8 cellular contexts compared by ENCODE assay signal in the genomic region with DNA sequence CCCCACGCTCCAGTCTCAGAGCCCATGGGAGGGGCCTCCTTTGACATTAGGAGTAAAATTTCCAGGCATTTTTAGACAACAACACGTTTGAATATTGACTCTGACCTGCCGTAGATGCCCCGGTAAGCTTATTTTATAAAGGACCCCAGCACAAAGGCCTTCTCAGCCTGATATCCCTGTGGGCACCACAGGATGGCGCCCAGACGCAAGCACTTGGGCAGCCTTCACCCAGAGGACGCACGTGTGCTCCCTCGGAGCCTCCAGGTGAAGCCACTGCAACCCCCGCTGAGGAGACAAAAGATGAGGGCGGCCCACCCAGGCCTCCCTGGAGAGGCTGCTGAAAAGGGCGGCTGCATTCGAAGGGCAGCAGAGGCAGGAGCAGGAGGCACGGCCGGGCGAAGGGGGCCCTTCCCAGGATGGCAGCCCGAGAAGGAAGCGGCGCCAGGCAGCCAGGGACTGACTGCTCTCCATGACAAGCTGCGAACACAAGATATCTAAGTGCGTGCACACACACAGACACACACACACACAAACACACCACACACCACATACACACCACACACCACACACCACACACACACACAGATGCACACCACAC. TPM values are rescaled to one million over a fixed set of nuclear protein-coding genes. Genes with fewer than 3 reads are reported as not detected.
DNase-seq lines count a peak whose midpoint lies in the region; ATAC-seq and TF ChIP-seq lines count a peak whose summit lies in the region.

No MANE protein-coding gene starts in this region.

- H3K27me3 ChIP-seq in heart right ventricle (peaks cover 0 to 49% (median 30%) of the 10 kb centered on the region in 7 donors), vagina (no peaks in the 10 kb centered on the region)

- H3K9me3 ChIP-seq in heart right ventricle (no peaks in the 10 kb centered on the region), vagina (no peaks in the 10 kb centered on the region)

- DNase-seq in activated T-helper 1 cell treated with Interleukin-2 at 50 U/mL for 16 hours (ENCODE audit: low read depth) (peak; percentile 14), NCI-H526 treated with DMSO at 0.1 percent for 48 hours (lab: John Stamatoyannopoulos, UW) (peak; percentile 79), activated T-cell treated with anti-CD3 and anti-CD28 coated beads for 48 hours (ENCODE audit: low read depth) (peak; percentile 31), heart right ventricle (no peak), SW480 (ENCODE audit: low spot score) (no peak), vagina (ENCODE audit: extremely low spot score in 2 of 2) (no peak)
- DNase-seq in activated T-helper 1 cell treated with anti-CD3 and anti-CD28 coated beads, Interleukin-12 subunit alpha, Interleukin-12 subunit beta, Interleukin-2, Interleukin-4 antibody, amounts not matched to agents 30 ng/mL and 10 ng/mL and 1 ng/mL, durations not matched to agents 14 hours and 24 hours and 36 hours (ENCODE audit: low spot score): no peak
- peak; percentile 27 to 40 for DNase-seq in stimulated activated CD4-positive, alpha-beta T cell treated with anti-CD3 and anti-CD28 coated beads, Interleukin-2, amount 100 ng/mL, for 48 hours

- intact Hi-C loops in activated T-helper 1 cell treated with anti-CD3 and anti-CD28 coated beads, Interleukin-12 subunit alpha, Interleukin-12 subunit beta, Interleukin-2, Interleukin-4 antibody, amounts not matched to agents 30 ng/mL and 10 ng/mL and 1 ng/mL, durations not matched to agents 14 hours and 24 hours and 36 hours (cut with micrococcal nuclease): loop anchor here (1.0 kb wide), 1 partner anchor 234 kb away; no protein-coding TSS in a partner anchor
- intact Hi-C loops in heart right ventricle (cut with DNase I) (loop anchor here in 3 of 10 donors (2.0 kb wide), 2 partner anchors 232 to 234 kb away; no protein-coding TSS in a partner anchor), vagina (cut with DNase I) (no loop called here)

- H3K27ac Mint-ChIP-seq in activated T-helper 1 cell treated with anti-CD3 and anti-CD28 coated beads, Interleukin-12 subunit alpha, Interleukin-12 subunit beta, Interleukin-2, Interleukin-4 antibody, amounts not matched to agents 30 ng/mL and 10 ng/mL and 1 ng/mL, durations not matched to agents 14 hours and 24 hours and 36 hours: no peak overlapping the region

- H3K4me3 ChIP-seq in heart right ventricle: no peak overlapping the region
- H3K4me3 ChIP-seq in vagina: no peak overlapping the region

- H3K4me1 Mint-ChIP-seq in activated T-helper 1 cell treated with anti-CD3 and anti-CD28 coated beads, Interleukin-12 subunit alpha, Interleukin-12 subunit beta, Interleukin-2, Interleukin-4 antibody, amounts not matched to agents 30 ng/mL and 10 ng/mL and 1 ng/mL, durations not matched to agents 14 hours and 24 hours and 36 hours (ENCODE audit: low read depth): no peaks in the 10 kb centered on the region

- TF ChIP-seq CTCF in heart right ventricle (IDR thresholded peaks at IDR 0.05) (peak in 8 of 9 donors; percentile 32 to 66 (median 58)), vagina (IDR thresholded peaks at IDR 0.05) (peak in 1 of 3 experiments; percentile 29)

- H3K36me3 Mint-ChIP-seq in activated T-helper 1 cell treated with anti-CD3 and anti-CD28 coated beads, Interleukin-12 subunit alpha, Interleukin-12 subunit beta, Interleukin-2, Interleukin-4 antibody, amounts not matched to agents 30 ng/mL and 10 ng/mL and 1 ng/mL, durations not matched to agents 14 hours and 24 hours and 36 hours (ENCODE audit: low read depth): no peaks in the 10 kb centered on the region

- peaks cover 7% of the 10 kb centered on the region for H3K27me3 Mint-ChIP-seq in activated T-helper 1 cell treated with anti-CD3 and anti-CD28 coated beads, Interleukin-12 subunit alpha, Interleukin-12 subunit beta, Interleukin-2, Interleukin-4 antibody, amounts not matched to agents 30 ng/mL and 10 ng/mL and 1 ng/mL, durations not matched to agents 14 hours and 24 hours and 36 hours (ENCODE audit: insufficient read depth)

- 21 to 23% methylated on average over 21 of the region's 21 CpGs for WGBS in heart right ventricle, 2 donors

- TF ChIP-seq POLR2A in vagina (IDR thresholded peaks at IDR 0.05): no peak

- H3K36me3 ChIP-seq in heart right ventricle (no peaks in the 10 kb centered on the region), vagina (no peaks in the 10 kb centered on the region)

- H3K27ac ChIP-seq in heart right ventricle (no peak overlapping the region), vagina (no peak overlapping the region)

- peaks cover 0 to 11% (median 0%) of the 10 kb centered on the region in 9 donors for H3K4me1 ChIP-seq in heart right ventricle
- no peaks in the 10 kb centered on the region for H3K4me1 ChIP-seq in vagina

- peak in 6 of 8 donors; percentile 43 to 60 (median 50) for ATAC-seq in heart right ventricle

- no peaks in the 10 kb centered on the region for H3K9me3 Mint-ChIP-seq in activated T-helper 1 cell treated with anti-CD3 and anti-CD28 coated beads, Interleukin-12 subunit alpha, Interleukin-12 subunit beta, Interleukin-2, Interleukin-4 antibody, amounts not matched to agents 30 ng/mL and 10 ng/mL and 1 ng/mL, durations not matched to agents 14 hours and 24 hours and 36 hours

- H3K4me3 Mint-ChIP-seq in activated T-helper 1 cell treated with anti-CD3 and anti-CD28 coated beads, Interleukin-12 subunit alpha, Interleukin-12 subunit beta, Interleukin-2, Interleukin-4 antibody, amounts not matched to agents 30 ng/mL and 10 ng/mL and 1 ng/mL, durations not matched to agents 14 hours and 24 hours and 36 hours: no peak overlapping the region

RNA-seq across cellular contexts. Expression of a gene that starts 15.2 kb away (rescaled TPM):
- total RNA-seq in activated T-helper 1 cell treated with anti-CD3 and anti-CD28 coated beads, Interleukin-12 subunit alpha, Interleukin-12 subunit beta, Interleukin-2, Interleukin-4 antibody, amounts not matched to agents 30 ng/mL and 10 ng/mL and 1 ng/mL, durations not matched to agents 14 hours and 24 hours and 36 hours: not detected in 2 replicates
- total RNA-seq in heart right ventricle: not detected
- under 1 TPM; 0.14 to 0.15 TPM for polyA plus RNA-seq in heart right ventricle
- 21.9 TPM for total RNA-seq in vagina

RNA-seq across cellular contexts. Expression of a gene that starts 25.8 kb away (rescaled TPM):
- not detected in 2 replicates for total RNA-seq in activated T-helper 1 cell treated with anti-CD3 and anti-CD28 coated beads, Interleukin-12 subunit alpha, Interleukin-12 subunit beta, Interleukin-2, Interleukin-4 antibody, amounts not matched to agents 30 ng/mL and 10 ng/mL and 1 ng/mL, durations not matched to agents 14 hours and 24 hours and 36 hours
- total RNA-seq in heart right ventricle (1 to 10 TPM in 1 of 10 donors, under 1 TPM in 1, not detected in 8; 0.76 to 1.0 TPM), vagina (not detected)
- 1 to 10 TPM in 1 of 2 donors, not detected in 1; 3.3 TPM for polyA plus RNA-seq in heart right ventricle

RNA-seq across cellular contexts. Expression of a gene that starts 47.6 kb away (rescaled TPM):
- 1.2 and 1.5 TPM in 2 replicates for total RNA-seq in activated T-helper 1 cell treated with anti-CD3 and anti-CD28 coated beads, Interleukin-12 subunit alpha, Interleukin-12 subunit beta, Interleukin-2, Interleukin-4 antibody, amounts not matched to agents 30 ng/mL and 10 ng/mL and 1 ng/mL, durations not matched to agents 14 hours and 24 hours and 36 hours
- total RNA-seq in heart right ventricle (100 to 1,000 TPM in 3 of 10 donors, 10 to 100 TPM in 7; 68.8 to 195 (median 81.6) TPM), vagina (56.5 TPM)
- 10 to 100 TPM; 36.0 to 85.9 TPM for polyA plus RNA-seq in heart right ventricle

Comparison
In these comparisons a context has a peak if more than half of its experiments do, and no peak if none do; other contexts are left out.
1. DNase-seq: peak in activated T-helper 1 cell treated with Interleukin-2 at 50 U/mL for 16 hours (single experiment), NCI-H526 treated with DMSO at 0.1 percent for 48 hours (single experiment), activated T-cell treated with anti-CD3 and anti-CD28 coated beads for 48 hours (single experiment) and stimulated activated CD4-positive, alpha-beta T cell treated with anti-CD3 and anti-CD28 coated beads, Interleukin-2, amount 100 ng/mL, for 48 hours (2 of 2); none in activated T-helper 1 cell treated with anti-CD3 and anti-CD28 coated beads, Interleukin-12 subunit alpha, Interleukin-12 subunit beta, Interleukin-2, Interleukin-4 antibody, amounts not matched to agents 30 ng/mL and 10 ng/mL and 1 ng/mL, durations not matched to agents 14 hours and 24 hours and 36 hours (single experiment), heart right ventricle (0 of 2), SW480 (single experiment) and vagina (0 of 2).
2. RNA of a gene that starts 15.2 kb away (total RNA-seq): 21.9 TPM in vagina (single experiment); not detected in activated T-helper 1 cell treated with anti-CD3 and anti-CD28 coated beads, Interleukin-12 subunit alpha, Interleukin-12 subunit beta, Interleukin-2, Interleukin-4 antibody, amounts not matched to agents 30 ng/mL and 10 ng/mL and 1 ng/mL, durations not matched to agents 14 hours and 24 hours and 36 hours and not detected in heart right ventricle; every median in the first group is over 10 times any median in the second.
3. RNA of a gene that starts 47.6 kb away (total RNA-seq): 68.8 to 195 TPM in heart right ventricle and 56.5 TPM in vagina (single experiment); 1.2 to 1.5 TPM in activated T-helper 1 cell treated with anti-CD3 and anti-CD28 coated beads, Interleukin-12 subunit alpha, Interleukin-12 subunit beta, Interleukin-2, Interleukin-4 antibody, amounts not matched to agents 30 ng/mL and 10 ng/mL and 1 ng/mL, durations not matched to agents 14 hours and 24 hours and 36 hours; every median in the first group is over 10 times any median in the second.